Comparison of ENCODE assay signal across 29 cellular contexts in genomic region chr12:52355181-52355580, GRCh38. TPM values are rescaled to one million over a fixed set of nuclear protein-coding genes. Genes with fewer than 3 reads are reported as not detected.
A peak's percentile ranks its signal among the peaks of the same experiment; 100 is the strongest.
DNase-seq lines count a peak whose midpoint lies in the region; ATAC-seq and FAIRE-seq lines count a peak whose summit lies in the region.
"Had no signal": no experiment of that assay in that cellular context is flagged by ENCODE, and none has a peak within 500 bp of the region (broad histone marks: within the 10 kb centered on the region; RNA-seq: fewer than 3 reads in every experiment).

No MANE protein-coding gene starts in this region.

- H3K4me2 ChIP-seq in GM23248 (ENCODE audit: unreplicated experiment) = no peak overlapping the region
- H3K4me2 ChIP-seq: SK-N-SH had no signal

- H3K9me2 ChIP-seq in GM23248 (ENCODE audit: insufficient read depth) = no peaks in the 10 kb centered on the region
- H3K9me2 ChIP-seq: SK-N-SH had no signal

- no peak overlapping the region for H3K9ac ChIP-seq in GM23248
- H3K9ac ChIP-seq: SK-N-SH had no signal

- no peak for ATAC-seq in GM18873 (IDR thresholded peaks at IDR 0.05; ENCODE audit: low FRiP score, unreplicated experiment)
- ATAC-seq: HepG2 had no signal

- H3K9me3 ChIP-seq in GM23248 (ENCODE audit: low read depth) = no peaks in the 10 kb centered on the region
- H3K9me3 ChIP-seq: Peyer's patch, SK-N-SH had no signal

- H3K79me2 ChIP-seq in GM23248 (ENCODE audit: insufficient read depth) = no peaks in the 10 kb centered on the region

- WGBS in GM23248 (ENCODE audit: low coverage in 1 of 2, low lambda C conversion rate in 2 of 2, missing lambda C conversion rate in 2 of 2), 2 experiments = 68 to 74% methylated on average over 8 of the region's 8 CpGs

- H2AFZ ChIP-seq in GM23248 = no peak overlapping the region

- H3K4me3 ChIP-seq in GM23248 = no peak overlapping the region
- H3K4me3 ChIP-seq: Peyer's patch had no signal

- H3F3A ChIP-seq in GM23248 (ENCODE audit: insufficient read depth) = no peaks in the 10 kb centered on the region

- no peaks in the 10 kb centered on the region for H3K36me3 ChIP-seq in GM23248 (ENCODE audit: low read depth)
- H3K36me3 ChIP-seq: Peyer's patch had no signal

- DNase-seq in activated effector memory CD4-positive, alpha-beta T cell treated with anti-CD3 and anti-CD28 coated beads, Interleukin-2, amount 50 U/mL, for 16 hours = peak; percentile 16
- no peak for DNase-seq in activated effector memory CD4-positive, alpha-beta T cell treated with Interleukin-2 at 50 U/mL for 16 hours
- DNase-seq in GM23248 = peak; percentile 22
- DNase-seq in islet precursor cell = peak; percentile 41
- no peak for DNase-seq in NCI-H2081 (lab: John Stamatoyannopoulos, UW)
- no peak for DNase-seq in frontal cortex (ENCODE audit: low spot score in 2 of 2)
- DNase-seq: AML-193; C1 segment of cervical spinal cord; CD4-positive, alpha-beta memory T cell; COR-L47; DMS53; H7; Karpas-422; MV-4-11; NCI-H1105; NCI-H146; NCI-H1930; NCI-H2227 treated with DMSO at 0.1 percent for 48 hours; NCI-H510A; NCI-H69; OCI-M1; SK-N-SH; SW 1271 had no signal

- no peak overlapping the region for H3K27ac ChIP-seq in GM23248
- H3K27ac ChIP-seq: Peyer's patch had no signal

- H4K20me1 ChIP-seq in GM23248 (ENCODE audit: insufficient read depth) = no peaks in the 10 kb centered on the region

- in situ Hi-C loops in GM23248 (cut with MboI) = no loop called here

- FAIRE-seq in frontal cortex (lab: Jason Lieb, UNC) = no peak
- FAIRE-seq: HepG2 had no signal

- peaks cover 48% of the 10 kb centered on the region for H3K27me3 ChIP-seq in GM23248 (replicated peaks; ENCODE audit: insufficient read depth)
- H3K27me3 ChIP-seq: Peyer's patch had no signal

- no peaks in the 10 kb centered on the region for H3K4me1 ChIP-seq in GM23248 (ENCODE audit: insufficient read depth)

RNA-seq across cellular contexts. Expression of gene KRT85, which starts 12.1 kb away (rescaled TPM):
- total RNA-seq in GM23248 (2014; rRNA removed; shearing (Covaris generic)) = not detected in 2 replicates
- not detected in 2 replicates for polyA plus RNA-seq in GM23248 (2016; fragmentation: Nextera tagmentation; extraction: Ambion mirVana)
- total RNA-seq in frontal cortex = not detected
- total RNA-seq: A172; CD4-positive, alpha-beta memory T cell; H7; HepG2; HT1080; Peyer's patch had no signal
- polyA plus RNA-seq: AG04450; CD4-positive, alpha-beta memory T cell; HepG2; SK-N-SH had no signal

RNA-seq across cellular contexts. Expression of gene KRT84, which starts 30.3 kb away (rescaled TPM):
- total RNA-seq in GM23248 (2014; rRNA removed; shearing (Covaris generic)) = not detected in 2 replicates
- polyA plus RNA-seq in GM23248 (2016; fragmentation: Nextera tagmentation; extraction: Ambion mirVana) = not detected in 2 replicates
- not detected for total RNA-seq in frontal cortex
- total RNA-seq: A172; CD4-positive, alpha-beta memory T cell; H7; HepG2; HT1080; Peyer's patch had no signal
- polyA plus RNA-seq: AG04450; CD4-positive, alpha-beta memory T cell; HepG2; SK-N-SH had no signal

RNA-seq across cellular contexts. Expression of gene KRT83, which starts 34.0 kb away (rescaled TPM):
- total RNA-seq in GM23248 (2014; rRNA removed; shearing (Covaris generic)) = not detected in 2 replicates
- polyA plus RNA-seq in GM23248 (2016; fragmentation: Nextera tagmentation; extraction: Ambion mirVana) = not detected in 2 replicates
- not detected for total RNA-seq in frontal cortex
- total RNA-seq: CD4-positive, alpha-beta memory T cell; HepG2; Peyer's patch had no signal
- polyA plus RNA-seq: CD4-positive, alpha-beta memory T cell; HepG2 had no signal

RNA-seq across cellular contexts. Expression of gene KRT82, which starts 51.0 kb away (rescaled TPM):
- not detected in 2 replicates for total RNA-seq in GM23248 (2014; rRNA removed; shearing (Covaris generic))
- polyA plus RNA-seq in GM23248 (2016; fragmentation: Nextera tagmentation; extraction: Ambion mirVana) = not detected in 2 replicates
- not detected for total RNA-seq in frontal cortex
- total RNA-seq: A172; CD4-positive, alpha-beta memory T cell; H7; HepG2; HT1080; Peyer's patch had no signal
- polyA plus RNA-seq: AG04450; CD4-positive, alpha-beta memory T cell; HepG2; SK-N-SH had no signal

Comparison
In these comparisons a context has a peak if more than half of its experiments do, and no peak if none do; other contexts are left out.
1. DNase-seq: peak in activated effector memory CD4-positive, alpha-beta T cell treated with anti-CD3 and anti-CD28 coated beads, Interleukin-2, amount 50 U/mL, for 16 hours (single experiment), GM23248 (single experiment) and islet precursor cell (single experiment); none in activated effector memory CD4-positive, alpha-beta T cell treated with Interleukin-2 at 50 U/mL for 16 hours (single experiment), NCI-H2081 (0 of 2) and frontal cortex (0 of 2).